Comparison of ENCODE assay signal across 14 cellular contexts in the genomic region with DNA sequence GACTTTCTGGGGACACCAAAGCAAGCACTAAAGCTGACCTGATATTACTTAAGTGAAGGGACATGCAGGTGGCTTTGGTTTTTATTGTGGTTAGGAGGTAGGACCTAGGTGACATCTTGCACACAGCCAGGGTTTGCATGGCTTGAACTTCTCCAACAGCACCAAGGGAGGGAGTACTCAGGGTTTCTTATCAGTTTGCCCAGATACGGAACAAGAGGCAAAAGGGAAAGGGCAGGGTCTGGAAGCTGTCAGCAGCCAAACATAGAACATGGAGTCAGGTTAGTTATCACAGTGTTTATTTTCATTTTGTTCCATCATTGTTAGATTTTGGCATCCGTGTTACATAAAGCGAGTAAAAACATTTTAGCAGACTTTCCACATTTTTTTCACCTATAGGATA.
"Had no signal": no experiment of that assay in that cellular context is flagged by ENCODE, and none has a peak within 500 bp of the region (broad histone marks: within the 10 kb centered on the region; RNA-seq: fewer than 3 reads in every experiment).

No MANE protein-coding gene starts in this region.

- H3K27me3 ChIP-seq: ascending aorta, suprapubic skin had no signal

- H3K4me3 ChIP-seq: ascending aorta, psoas muscle, suprapubic skin had no signal

- H3K36me3 ChIP-seq: ascending aorta, suprapubic skin had no signal

- H3K4me1 ChIP-seq: ascending aorta, psoas muscle, suprapubic skin had no signal

- DNase-seq: activated CD4-positive, alpha-beta T cell treated with anti-CD3 and anti-CD28 coated beads for 36 hours; activated CD8-positive, alpha-beta memory T cell treated with anti-CD3 and anti-CD28 coated beads, Interleukin-2, amount 50 U/mL, for 4 hours; activated CD8-positive, alpha-beta T cell treated with anti-CD3 and anti-CD28 coated beads for 36 hours; activated naive CD8-positive, alpha-beta T cell treated with anti-CD3 and anti-CD28 coated beads, Interleukin-2, amount 10 ng/mL, durations not matched to agents 7 days and 5 days; activated T-cell treated with anti-CD3 and anti-CD28 coated beads, Interleukin-2, amount 50 U/mL, for 72 hours; psoas muscle; stimulated activated CD4-positive, alpha-beta T cell treated with anti-CD3 and anti-CD28 coated beads, Interleukin-4, amount 100 ng/mL, for 1 hour; stimulated activated CD8-positive, alpha-beta memory T cell treated with anti-CD3 and anti-CD28 coated beads, Interleukin-4, amount 100 ng/mL, for 48 hours; stimulated activated naive CD8-positive, alpha-beta T cell treated with anti-CD3 and anti-CD28 coated beads, Interleukin-15, Interleukin-2, amounts not matched to agents 100 U/mL and 50 U/mL, for 24 hours; T-helper 17 cell had no signal

- ATAC-seq: activated CD4-positive, alpha-beta T cell treated with anti-CD3 and anti-CD28 coated beads for 36 hours; activated CD8-positive, alpha-beta T cell treated with anti-CD3 and anti-CD28 coated beads for 36 hours; activated T-cell treated with anti-CD3 and anti-CD28 coated beads, Interleukin-2, amount 50 U/mL, for 72 hours; psoas muscle; stimulated activated naive CD8-positive, alpha-beta T cell treated with anti-CD3 and anti-CD28 coated beads, Interleukin-15, Interleukin-2, amounts not matched to agents 100 U/mL and 50 U/mL, for 24 hours; T-helper 17 cell had no signal

- FAIRE-seq: bronchial epithelial cell had no signal

- H3K27ac ChIP-seq: ascending aorta, psoas muscle, suprapubic skin, VCaP had no signal
